19 cellular contexts compared by ENCODE assay signal in the genomic region with DNA sequence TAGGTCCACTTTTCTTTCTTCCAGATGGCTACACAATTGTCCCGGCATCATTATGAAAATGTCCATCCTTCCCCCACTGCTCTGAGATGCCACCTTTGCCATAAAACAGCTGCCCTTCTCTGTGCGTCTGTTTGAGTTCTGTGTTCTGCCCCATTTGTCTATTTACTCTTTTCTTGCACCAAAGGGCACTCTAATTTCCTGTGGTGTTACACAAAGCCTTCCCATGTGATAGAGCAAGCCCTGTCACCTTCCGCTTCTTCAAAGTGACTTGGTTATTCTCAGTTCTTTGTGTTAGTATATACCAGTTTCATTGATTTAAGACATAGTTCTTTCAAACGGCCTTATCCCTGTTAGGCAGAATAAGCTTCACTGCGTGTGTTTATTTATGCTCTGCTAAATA.
A peak's percentile ranks its signal among the peaks of the same experiment; 100 is the strongest.
DNase-seq lines count a peak whose midpoint lies in the region; ATAC-seq and TF ChIP-seq lines count a peak whose summit lies in the region.
"Had no signal": no experiment of that assay in that cellular context is flagged by ENCODE, and none has a peak within 500 bp of the region (broad histone marks: within the 10 kb centered on the region; RNA-seq: fewer than 3 reads in every experiment).

No MANE protein-coding gene starts in this region.

- no peak overlapping the region for H3K4me3 Mint-ChIP-seq in activated naive CD4-positive, alpha-beta T cell treated with anti-CD3 and anti-CD28 coated beads, Interleukin-2, amount 10 ng/mL, durations not matched to agents 7 days and 5 days
- H3K4me3 Mint-ChIP-seq in activated T-helper 1 cell treated with anti-CD3 and anti-CD28 coated beads, Interleukin-12 subunit alpha, Interleukin-12 subunit beta, Interleukin-2, Interleukin-4 antibody, amounts not matched to agents 30 ng/mL and 10 ng/mL and 1 ng/mL, durations not matched to agents 14 hours and 24 hours and 36 hours: peak overlapping the region; percentile 82
- no peak overlapping the region for H3K4me3 Mint-ChIP-seq in GM23338
- H3K4me3 Mint-ChIP-seq: type B pancreatic cell had no signal

- H3K4me1 ChIP-seq in thymus (ENCODE audit: control insufficient read depth, insufficient read depth, low read length) (peaks cover 46% of the 10 kb centered on the region), GM23338 (ENCODE audit: insufficient read depth) (no peaks in the 10 kb centered on the region)
- H3K4me1 ChIP-seq: heart left ventricle, stomach had no signal

- no peaks in the 10 kb centered on the region for H3K9me3 ChIP-seq in thymus (ENCODE audit: control insufficient read depth)
- H3K9me3 ChIP-seq: heart left ventricle, stomach had no signal

- H3K27me3 Mint-ChIP-seq in activated naive CD4-positive, alpha-beta T cell treated with anti-CD3 and anti-CD28 coated beads, Interleukin-2, amount 10 ng/mL, durations not matched to agents 7 days and 5 days: no peaks in the 10 kb centered on the region
- H3K27me3 Mint-ChIP-seq in activated T-helper 1 cell treated with anti-CD3 and anti-CD28 coated beads, Interleukin-12 subunit alpha, Interleukin-12 subunit beta, Interleukin-2, Interleukin-4 antibody, amounts not matched to agents 30 ng/mL and 10 ng/mL and 1 ng/mL, durations not matched to agents 14 hours and 24 hours and 36 hours (ENCODE audit: insufficient read depth): no peaks in the 10 kb centered on the region
- H3K27me3 Mint-ChIP-seq in GM23338 (ENCODE audit: insufficient read depth, low read depth, poor library complexity): peaks cover 7% of the 10 kb centered on the region
- H3K27me3 Mint-ChIP-seq: type B pancreatic cell had no signal

- H3K4me1 Mint-ChIP-seq in activated naive CD4-positive, alpha-beta T cell treated with anti-CD3 and anti-CD28 coated beads, Interleukin-2, amount 10 ng/mL, durations not matched to agents 7 days and 5 days: peaks cover 43% of the 10 kb centered on the region
- peaks cover 50% of the 10 kb centered on the region for H3K4me1 Mint-ChIP-seq in activated T-helper 1 cell treated with anti-CD3 and anti-CD28 coated beads, Interleukin-12 subunit alpha, Interleukin-12 subunit beta, Interleukin-2, Interleukin-4 antibody, amounts not matched to agents 30 ng/mL and 10 ng/mL and 1 ng/mL, durations not matched to agents 14 hours and 24 hours and 36 hours (ENCODE audit: low read depth)
- H3K4me1 Mint-ChIP-seq in GM23338: peaks cover 8% of the 10 kb centered on the region; the same call in 2 of the 3 replicates

- 74% methylated on average over 5 of the region's 5 CpGs for WGBS in thymus

- no peaks in the 10 kb centered on the region for H4K20me1 ChIP-seq in GM23338 (replicated peaks; ENCODE audit: insufficient read depth)

- peak overlapping the region; percentile 71 for H3K27ac Mint-ChIP-seq in activated naive CD4-positive, alpha-beta T cell treated with anti-CD3 and anti-CD28 coated beads, Interleukin-2, amount 10 ng/mL, durations not matched to agents 7 days and 5 days
- peak overlapping the region; percentile 77 for H3K27ac Mint-ChIP-seq in activated T-helper 1 cell treated with anti-CD3 and anti-CD28 coated beads, Interleukin-12 subunit alpha, Interleukin-12 subunit beta, Interleukin-2, Interleukin-4 antibody, amounts not matched to agents 30 ng/mL and 10 ng/mL and 1 ng/mL, durations not matched to agents 14 hours and 24 hours and 36 hours
- no peak overlapping the region for H3K27ac Mint-ChIP-seq in GM23338
- H3K27ac Mint-ChIP-seq: type B pancreatic cell had no signal

- H3K36me3 ChIP-seq in thymus (ENCODE audit: control insufficient read depth, insufficient read depth) (no peaks in the 10 kb centered on the region), GM23338 (ENCODE audit: insufficient read depth) (no peaks in the 10 kb centered on the region)
- H3K36me3 ChIP-seq: heart left ventricle, stomach had no signal

- no peak overlapping the region for H3K4me3 ChIP-seq in thymus (ENCODE audit: low read length)
- H3K4me3 ChIP-seq in GM23338: no peak overlapping the region
- H3K4me3 ChIP-seq: heart left ventricle, skin epidermis, stomach had no signal

- H3K79me2 ChIP-seq in GM23338 (replicated peaks; ENCODE audit: insufficient read depth): no peaks in the 10 kb centered on the region

- H3K36me3 Mint-ChIP-seq in activated naive CD4-positive, alpha-beta T cell treated with anti-CD3 and anti-CD28 coated beads, Interleukin-2, amount 10 ng/mL, durations not matched to agents 7 days and 5 days: peaks cover 2% of the 10 kb centered on the region
- H3K36me3 Mint-ChIP-seq in activated T-helper 1 cell treated with anti-CD3 and anti-CD28 coated beads, Interleukin-12 subunit alpha, Interleukin-12 subunit beta, Interleukin-2, Interleukin-4 antibody, amounts not matched to agents 30 ng/mL and 10 ng/mL and 1 ng/mL, durations not matched to agents 14 hours and 24 hours and 36 hours (ENCODE audit: low read depth): peaks cover 13% of the 10 kb centered on the region
- no peaks in the 10 kb centered on the region for H3K36me3 Mint-ChIP-seq in GM23338 (ENCODE audit: low read depth)
- H3K36me3 Mint-ChIP-seq: type B pancreatic cell had no signal

- H3F3A ChIP-seq in GM23338 (replicated peaks; ENCODE audit: low read depth): no peaks in the 10 kb centered on the region

- peaks cover 2% of the 10 kb centered on the region for H3K9me3 Mint-ChIP-seq in activated naive CD4-positive, alpha-beta T cell treated with anti-CD3 and anti-CD28 coated beads, Interleukin-2, amount 10 ng/mL, durations not matched to agents 7 days and 5 days
- no peaks in the 10 kb centered on the region for H3K9me3 Mint-ChIP-seq in activated T-helper 1 cell treated with anti-CD3 and anti-CD28 coated beads, Interleukin-12 subunit alpha, Interleukin-12 subunit beta, Interleukin-2, Interleukin-4 antibody, amounts not matched to agents 30 ng/mL and 10 ng/mL and 1 ng/mL, durations not matched to agents 14 hours and 24 hours and 36 hours
- H3K9me3 Mint-ChIP-seq in GM23338: no peaks in the 10 kb centered on the region; the same call in 2 of the 3 replicates
- H3K9me3 Mint-ChIP-seq: type B pancreatic cell had no signal

- H2AFZ ChIP-seq in GM23338: no peak overlapping the region

- intact Hi-C loops in activated T-helper 1 cell treated with anti-CD3 and anti-CD28 coated beads, Interleukin-12 subunit alpha, Interleukin-12 subunit beta, Interleukin-2, Interleukin-4 antibody, amounts not matched to agents 30 ng/mL and 10 ng/mL and 1 ng/mL, durations not matched to agents 14 hours and 24 hours and 36 hours (cut with micrococcal nuclease): loop anchor here (1.0 to 10.0 kb wide), 5 partner anchors 20 to 1151 kb away; partner anchors contain the start of gene TSHZ1

- TF ChIP-seq CTCF in GM23338 (conservative IDR thresholded peaks at IDR 0.05; ENCODE audit: low read depth in 2 of 2): no peak

- no peak overlapping the region for H3K4me2 ChIP-seq in GM23338

- H3K9me2 ChIP-seq in GM23338 (ENCODE audit: insufficient read depth): no peaks in the 10 kb centered on the region

- no peak for DNase-seq in activated naive CD4-positive, alpha-beta T cell treated with anti-CD3 and anti-CD28 coated beads, Interleukin-2, amount 10 ng/mL, durations not matched to agents 7 days and 5 days
- DNase-seq in activated naive CD4-positive, alpha-beta T cell treated with anti-CD3 and anti-CD28 coated beads, Interleukin-2, amount 50 U/mL, for 16 hours: no peak
- DNase-seq in NAMALWA (ENCODE audit: low spot score) (peak; percentile 39), DMS79 (lab: John Stamatoyannopoulos, UW) (no peak), GM23338 (ENCODE audit: low spot score) (no peak)
- no peak for DNase-seq in activated T-helper 1 cell treated with anti-CD3 and anti-CD28 coated beads, Interleukin-12 subunit alpha, Interleukin-12 subunit beta, Interleukin-2, Interleukin-4 antibody, amounts not matched to agents 30 ng/mL and 10 ng/mL and 1 ng/mL, durations not matched to agents 14 hours and 24 hours and 36 hours (ENCODE audit: low spot score)
- DNase-seq: activated effector memory CD4-positive, alpha-beta T cell treated with Interleukin-2 at 50 U/mL for 16 hours; aorta; caudate nucleus; dermis blood vessel endothelial cell; heart left ventricle; left ventricle myocardium superior; NCI-H1436; NCI-H2171 treated with DMSO at 0.1 percent for 48 hours; NK-92 treated with Interleukin-12 subunit alpha and Interleukin-12 subunit beta, amount 100 ng/mL, for 24 hours; stomach had no signal

- ATAC-seq in GM23338: no peak
- ATAC-seq: heart left ventricle, left ventricle myocardium superior had no signal

- CTCF ChIA-PET in activated naive CD4-positive, alpha-beta T cell treated with anti-CD3 and anti-CD28 coated beads, Interleukin-2, amount 10 ng/mL, durations not matched to agents 7 days and 5 days (lab: Charles Lee): interaction anchor here (0.9 to 4.9 kb wide), 8 partner anchors 9 to 433 kb away, joined by 3 to 74 read pairs (median 4); partner anchors contain the start of gene CNDP2

- H3K27ac ChIP-seq in thymus (ENCODE audit: low read depth): peak overlapping the region; percentile 93
- no peak overlapping the region for H3K27ac ChIP-seq in GM23338 (ENCODE audit: low read depth)
- H3K27ac ChIP-seq: heart left ventricle, skin epidermis, stomach had no signal

- H3K27me3 ChIP-seq in thymus (ENCODE audit: control insufficient read depth, insufficient read depth) (no peaks in the 10 kb centered on the region), GM23338 (ENCODE audit: insufficient read depth) (no peaks in the 10 kb centered on the region)

TF ChIP-seq in GM23338, 12 proteins besides CTCF, POLR2A, EP300 and RAD21 (continues in another document):
- TF ChIP-seq REST (IDR thresholded peaks at IDR 0.05; ENCODE audit: unreplicated experiment): no peak
